Comparison of ENCODE assay signal across 15 cellular contexts in genomic region chr14:80390911-80391310, GRCh38.
DNase-seq lines count a peak whose midpoint lies in the region; ATAC-seq, FAIRE-seq and TF ChIP-seq lines count a peak whose summit lies in the region.
"Had no signal": no experiment of that assay in that cellular context is flagged by ENCODE, and none has a peak within 500 bp of the region (broad histone marks: within the 10 kb centered on the region; RNA-seq: fewer than 3 reads in every experiment).

No MANE protein-coding gene starts in this region.

- DNase-seq in A172 (ENCODE audit: low spot score) (peak; percentile 64), HPDE6-E6E7 (ENCODE audit: extremely low spot score) (peak; percentile 54), K562 (ENCODE audit: extremely low read depth in 1 of 4, low spot score in 3 of 4) (no peak), iPS DF 6.9 (ENCODE audit: low read depth, low spot score) (peak; percentile 16), D721Med (ENCODE audit: insufficient read length, low spot score) (no peak), amniotic stem cell (lab: John Stamatoyannopoulos, UW) (no peak)
- no peak for DNase-seq in activated T-helper 2 cell treated with anti-CD3 and anti-CD28 coated beads, Interferon-gamma antibody, Interleukin-2, Interleukin-4, amounts not matched to agents 10 μg/mL and 5 μg/mL and 100 μg/mL, durations not matched to agents 14 hours and 24 hours and 36 hours (ENCODE audit: low spot score)
- DNase-seq: activated CD4-positive, alpha-beta T cell treated with anti-CD3 and anti-CD28 coated beads for 1 hour; AML-193; Kasumi-1 had no signal

- TF ChIP-seq EP300 in K562 (IDR thresholded peaks at IDR 0.05; ENCODE audit: low read length): no peak

- ATAC-seq in K562 (no peak), GM21515 (IDR thresholded peaks at IDR 0.05; ENCODE audit: unreplicated experiment) (no peak)

- H3K79me2 ChIP-seq in K562 (ENCODE audit: control insufficient read depth, insufficient read depth, low read length): no peaks in the 10 kb centered on the region

- CTCF ChIA-PET in K562 (lab: Yijun Ruan, JAX; ENCODE audit: low intra/inter-chr PET ratio): no interaction called here

- H3K4me1 Mint-ChIP-seq in activated T-helper 2 cell treated with anti-CD3 and anti-CD28 coated beads, Interferon-gamma antibody, Interleukin-2, Interleukin-4, amounts not matched to agents 10 μg/mL and 5 μg/mL and 100 μg/mL, durations not matched to agents 14 hours and 24 hours and 36 hours (ENCODE audit: low read depth): no peaks in the 10 kb centered on the region

- no peaks in the 10 kb centered on the region for H3K9me3 ChIP-seq in K562 (replicated peaks; ENCODE audit: control insufficient read depth, insufficient read depth, low read depth, low read length)
- no peaks in the 10 kb centered on the region for H3K9me3 ChIP-seq in iPS DF 6.9 (ENCODE audit: control insufficient read depth, insufficient read depth, low read length)
- H3K9me3 ChIP-seq: right atrium auricular region, SJCRH30, thoracic aorta had no signal

- BruUV-seq in K562 (replicated peaks; lab: Mats Ljungman, UMichigan): no TSS peak

- H3K4me2 ChIP-seq in K562 (ENCODE audit: insufficient read depth, low read length): no peak overlapping the region

- no peak for TF ChIP-seq RAD21 in K562 (CRISPR knock-in tag; conservative IDR thresholded peaks at IDR 0.05 in 1 of 2, IDR thresholded peaks at IDR 0.05 in 1 of 2)

- H3K4me3 ChIP-seq in K562 (no peak overlapping the region), iPS DF 6.9 (ENCODE audit: low read length) (no peak overlapping the region)
- H3K4me3 ChIP-seq: right atrium auricular region, SJCRH30, thoracic aorta had no signal

- no peaks in the 10 kb centered on the region for H3K36me3 Mint-ChIP-seq in activated T-helper 2 cell treated with anti-CD3 and anti-CD28 coated beads, Interferon-gamma antibody, Interleukin-2, Interleukin-4, amounts not matched to agents 10 μg/mL and 5 μg/mL and 100 μg/mL, durations not matched to agents 14 hours and 24 hours and 36 hours (ENCODE audit: low read depth)

- no peaks in the 10 kb centered on the region for H3K9me1 ChIP-seq in K562 (ENCODE audit: control insufficient read depth, insufficient read depth, low read length)

- no peaks in the 10 kb centered on the region for H3K27me3 ChIP-seq in K562 (ENCODE audit: control insufficient read depth in 2 of 2, insufficient read depth in 2 of 2, low read length in 2 of 2)
- H3K27me3 ChIP-seq in iPS DF 6.9 (ENCODE audit: control insufficient read depth, insufficient read depth, low read length): no peaks in the 10 kb centered on the region
- H3K27me3 ChIP-seq: right atrium auricular region, SJCRH30 had no signal

- H2AFZ ChIP-seq in K562 (ENCODE audit: low read depth, low read length): no peak overlapping the region

- H3K27me3 Mint-ChIP-seq in activated T-helper 2 cell treated with anti-CD3 and anti-CD28 coated beads, Interferon-gamma antibody, Interleukin-2, Interleukin-4, amounts not matched to agents 10 μg/mL and 5 μg/mL and 100 μg/mL, durations not matched to agents 14 hours and 24 hours and 36 hours (ENCODE audit: low read depth): no peaks in the 10 kb centered on the region

- no peaks in the 10 kb centered on the region for H3K4me1 ChIP-seq in K562 (replicated peaks in 1 of 2; ENCODE audit: control insufficient read depth in 2 of 2, insufficient read depth in 2 of 2, low read length in 2 of 2)
- no peaks in the 10 kb centered on the region for H3K4me1 ChIP-seq in iPS DF 6.9 (ENCODE audit: control insufficient read depth, insufficient read depth, low read length)
- H3K4me1 ChIP-seq: right atrium auricular region had no signal

- H3K36me3 ChIP-seq in K562 (ENCODE audit: control insufficient read depth, insufficient read depth, low read length): no peaks in the 10 kb centered on the region
- H3K36me3 ChIP-seq in iPS DF 6.9 (ENCODE audit: control insufficient read depth, insufficient read depth, low read length): no peaks in the 10 kb centered on the region
- H3K36me3 ChIP-seq: right atrium auricular region, SJCRH30, thoracic aorta had no signal

- intact Hi-C loops in K562 (cut with micrococcal nuclease): no loop called here
- intact Hi-C loops in activated T-helper 2 cell treated with anti-CD3 and anti-CD28 coated beads, Interferon-gamma antibody, Interleukin-2, Interleukin-4, amounts not matched to agents 10 μg/mL and 5 μg/mL and 100 μg/mL, durations not matched to agents 14 hours and 24 hours and 36 hours (cut with micrococcal nuclease): no loop called here

- POLR2A ChIA-PET in K562 (lab: Yijun Ruan, JAX): no interaction called here

- TF ChIP-seq CTCF in K562 (IDR thresholded peaks at IDR 0.05 in 2 of 3, conservative IDR thresholded peaks at IDR 0.05 in 1 of 3; ENCODE audit: insufficient read depth in 2 of 3, low read depth in 1 of 3, low read length in 3 of 3): no peak
- TF ChIP-seq CTCF in D721Med (IDR thresholded peaks at IDR 0.05; ENCODE audit: insufficient read depth, missing control alignments): no peak

- no peaks in the 10 kb centered on the region for H4K20me1 ChIP-seq in K562 (replicated peaks; ENCODE audit: control insufficient read depth, insufficient read depth, low read length)

- H3K9ac ChIP-seq in K562 (ENCODE audit: insufficient read depth in 1 of 2, low read depth in 2 of 2, low read length in 2 of 2): no peak overlapping the region

- WGBS in K562 (ENCODE audit: insufficient coverage, low coverage, missing lambda C conversion rate): 0% methylated on average over 1 of the region's 1 CpG
- WGBS in iPS DF 6.9 (ENCODE audit: insufficient coverage, insufficient read length): no CpG with 5 or more reads among the region's 1 CpG

- no peaks in the 10 kb centered on the region for H3K9me3 Mint-ChIP-seq in activated T-helper 2 cell treated with anti-CD3 and anti-CD28 coated beads, Interferon-gamma antibody, Interleukin-2, Interleukin-4, amounts not matched to agents 10 μg/mL and 5 μg/mL and 100 μg/mL, durations not matched to agents 14 hours and 24 hours and 36 hours

- no peak overlapping the region for H3K27ac Mint-ChIP-seq in activated T-helper 2 cell treated with anti-CD3 and anti-CD28 coated beads, Interferon-gamma antibody, Interleukin-2, Interleukin-4, amounts not matched to agents 10 μg/mL and 5 μg/mL and 100 μg/mL, durations not matched to agents 14 hours and 24 hours and 36 hours

- FAIRE-seq in K562 (lab: Jason Lieb, UNC) (no peak), D721Med (lab: Jason Lieb, UNC) (no peak)
- FAIRE-seq: colon had no signal

- no peak for TF ChIP-seq POLR2A in K562 (conservative IDR thresholded peaks at IDR 0.05)

- no peak overlapping the region for H3K4me3 Mint-ChIP-seq in activated T-helper 2 cell treated with anti-CD3 and anti-CD28 coated beads, Interferon-gamma antibody, Interleukin-2, Interleukin-4, amounts not matched to agents 10 μg/mL and 5 μg/mL and 100 μg/mL, durations not matched to agents 14 hours and 24 hours and 36 hours (ENCODE audit: low read depth)

- H3K27ac ChIP-seq in K562 (ENCODE audit: extremely low read depth, low read depth, low read length) (no peak overlapping the region), iPS DF 6.9 (ENCODE audit: low read length) (no peak overlapping the region)
- H3K27ac ChIP-seq: right atrium auricular region, SJCRH30, thoracic aorta had no signal

- in situ Hi-C loops in K562 (cut with MboI): no loop called here

TF ChIP-seq in K562, 482 proteins besides CTCF, POLR2A, EP300 and RAD21:
- TF ChIP-seq SRSF1 (IDR thresholded peaks at IDR 0.05; ENCODE audit: low read depth, low read length) (no peak), CTBP1 (IDR thresholded peaks at IDR 0.05; ENCODE audit: borderline replicate concordance) (no peak), NFIC (IDR thresholded peaks at IDR 0.05) (0 out of 2 replicates have a peak, but pooled peaks have one; percentile 29)
TF ChIP-seq in K562: peak in this region for 1.

Comparison
In these comparisons a context has a peak if more than half of its experiments do, and no peak if none do; other contexts are left out.
1. DNase-seq: peak in A172 (single experiment), HPDE6-E6E7 (single experiment) and iPS DF 6.9 (single experiment); none in K562 (0 of 4), D721Med (single experiment), activated T-helper 2 cell treated with anti-CD3 and anti-CD28 coated beads, Interferon-gamma antibody, Interleukin-2, Interleukin-4, amounts not matched to agents 10 μg/mL and 5 μg/mL and 100 μg/mL, durations not matched to agents 14 hours and 24 hours and 36 hours (single experiment) and amniotic stem cell (single experiment).